ENCODE assay signal across 1 cellular context in genomic region chr6:129500958-129501381, GRCh38.
TF ChIP-seq lines count a peak whose summit lies in the region.

No MANE protein-coding gene starts in this region.

TF ChIP-seq in K562, 482 proteins besides CTCF, POLR2A, EP300 and RAD21 (continued from another document):
- no peak for TF ChIP-seq PRDM10 (IDR thresholded peaks at IDR 0.05; ENCODE audit: partially characterized antibody)
